ENCODE assay signal across 1 cellular context in the genomic region with DNA sequence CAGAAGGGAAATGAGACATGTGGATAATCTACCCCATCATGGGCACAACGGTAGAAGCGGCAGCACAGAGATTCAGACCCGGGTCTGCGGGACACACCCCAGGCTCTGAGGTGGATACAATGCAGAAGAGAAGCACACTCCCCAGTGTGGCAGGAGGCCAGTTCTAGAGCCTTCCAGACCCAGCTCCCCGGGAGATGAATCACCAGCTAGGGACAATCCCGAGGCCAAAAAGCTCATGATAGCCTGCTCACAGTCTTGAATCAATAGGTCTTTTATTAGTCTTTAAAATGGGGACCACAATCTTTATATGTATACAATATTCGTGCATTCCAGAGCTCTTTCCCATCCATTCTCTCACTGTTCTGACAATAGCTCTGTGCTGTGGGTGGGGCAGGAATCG.
TF ChIP-seq lines count a peak whose summit lies in the region.

No MANE protein-coding gene starts in this region.

TF ChIP-seq in GM23338, 12 proteins besides CTCF, POLR2A, EP300 and RAD21 (continued from another document):
- TF ChIP-seq, protein P1, sequence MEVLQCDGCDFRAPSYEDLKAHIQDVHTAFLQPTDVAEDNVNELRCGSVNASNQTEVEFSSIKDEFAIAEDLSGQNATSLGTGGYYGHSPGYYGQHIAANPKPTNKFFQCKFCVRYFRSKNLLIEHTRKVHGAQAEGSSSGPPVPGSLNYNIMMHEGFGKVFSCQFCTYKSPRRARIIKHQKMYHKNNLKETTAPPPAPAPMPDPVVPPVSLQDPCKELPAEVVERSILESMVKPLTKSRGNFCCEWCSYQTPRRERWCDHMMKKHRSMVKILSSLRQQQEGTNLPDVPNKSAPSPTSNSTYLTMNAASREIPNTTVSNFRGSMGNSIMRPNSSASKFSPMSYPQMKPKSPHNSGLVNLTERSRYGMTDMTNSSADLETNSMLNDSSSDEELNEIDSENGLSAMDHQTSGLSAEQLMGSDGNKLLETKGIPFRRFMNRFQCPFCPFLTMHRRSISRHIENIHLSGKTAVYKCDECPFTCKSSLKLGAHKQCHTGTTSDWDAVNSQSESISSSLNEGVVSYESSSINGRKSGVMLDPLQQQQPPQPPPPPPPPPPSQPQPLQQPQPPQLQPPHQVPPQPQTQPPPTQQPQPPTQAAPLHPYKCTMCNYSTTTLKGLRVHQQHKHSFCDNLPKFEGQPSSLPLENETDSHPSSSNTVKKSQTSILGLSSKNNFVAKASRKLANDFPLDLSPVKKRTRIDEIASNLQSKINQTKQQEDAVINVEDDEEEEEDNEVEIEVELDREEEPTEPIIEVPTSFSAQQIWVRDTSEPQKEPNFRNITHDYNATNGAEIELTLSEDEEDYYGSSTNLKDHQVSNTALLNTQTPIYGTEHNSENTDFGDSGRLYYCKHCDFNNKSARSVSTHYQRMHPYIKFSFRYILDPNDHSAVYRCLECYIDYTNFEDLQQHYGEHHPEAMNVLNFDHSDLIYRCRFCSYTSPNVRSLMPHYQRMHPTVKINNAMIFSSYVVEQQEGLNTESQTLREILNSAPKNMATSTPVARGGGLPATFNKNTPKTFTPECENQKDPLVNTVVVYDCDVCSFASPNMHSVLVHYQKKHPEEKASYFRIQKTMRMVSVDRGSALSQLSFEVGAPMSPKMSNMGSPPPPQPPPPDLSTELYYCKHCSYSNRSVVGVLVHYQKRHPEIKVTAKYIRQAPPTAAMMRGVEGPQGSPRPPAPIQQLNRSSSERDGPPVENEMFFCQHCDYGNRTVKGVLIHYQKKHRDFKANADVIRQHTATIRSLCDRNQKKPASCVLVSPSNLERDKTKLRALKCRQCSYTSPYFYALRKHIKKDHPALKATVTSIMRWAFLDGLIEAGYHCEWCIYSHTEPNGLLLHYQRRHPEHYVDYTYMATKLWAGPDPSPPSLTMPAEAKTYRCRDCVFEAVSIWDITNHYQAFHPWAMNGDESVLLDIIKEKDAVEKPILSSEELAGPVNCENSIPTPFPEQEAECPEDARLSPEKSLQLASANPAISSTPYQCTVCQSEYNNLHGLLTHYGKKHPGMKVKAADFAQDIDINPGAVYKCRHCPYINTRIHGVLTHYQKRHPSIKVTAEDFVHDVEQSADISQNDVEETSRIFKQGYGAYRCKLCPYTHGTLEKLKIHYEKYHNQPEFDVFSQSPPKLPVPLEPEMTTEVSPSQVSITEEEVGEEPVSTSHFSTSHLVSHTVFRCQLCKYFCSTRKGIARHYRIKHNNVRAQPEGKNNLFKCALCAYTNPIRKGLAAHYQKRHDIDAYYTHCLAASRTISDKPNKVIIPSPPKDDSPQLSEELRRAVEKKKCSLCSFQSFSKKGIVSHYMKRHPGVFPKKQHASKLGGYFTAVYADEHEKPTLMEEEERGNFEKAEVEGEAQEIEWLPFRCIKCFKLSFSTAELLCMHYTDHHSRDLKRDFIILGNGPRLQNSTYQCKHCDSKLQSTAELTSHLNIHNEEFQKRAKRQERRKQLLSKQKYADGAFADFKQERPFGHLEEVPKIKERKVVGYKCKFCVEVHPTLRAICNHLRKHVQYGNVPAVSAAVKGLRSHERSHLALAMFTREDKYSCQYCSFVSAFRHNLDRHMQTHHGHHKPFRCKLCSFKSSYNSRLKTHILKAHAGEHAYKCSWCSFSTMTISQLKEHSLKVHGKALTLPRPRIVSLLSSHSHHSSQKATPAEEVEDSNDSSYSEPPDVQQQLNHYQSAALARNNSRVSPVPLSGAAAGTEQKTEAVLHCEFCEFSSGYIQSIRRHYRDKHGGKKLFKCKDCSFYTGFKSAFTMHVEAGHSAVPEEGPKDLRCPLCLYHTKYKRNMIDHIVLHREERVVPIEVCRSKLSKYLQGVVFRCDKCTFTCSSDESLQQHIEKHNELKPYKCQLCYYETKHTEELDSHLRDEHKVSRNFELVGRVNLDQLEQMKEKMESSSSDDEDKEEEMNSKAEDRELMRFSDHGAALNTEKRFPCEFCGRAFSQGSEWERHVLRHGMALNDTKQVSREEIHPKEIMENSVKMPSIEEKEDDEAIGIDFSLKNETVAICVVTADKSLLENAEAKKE (CRISPR knock-in tag; IDR thresholded peaks at IDR 0.05), result no peak
- TF ChIP-seq NANOG (IDR thresholded peaks at IDR 0.05; ENCODE audit: borderline replicate concordance) (no peak), ETS1 (IDR thresholded peaks at IDR 0.05) (no peak)
